ENCODE assay signal across 2 cellular contexts in the genomic region with DNA sequence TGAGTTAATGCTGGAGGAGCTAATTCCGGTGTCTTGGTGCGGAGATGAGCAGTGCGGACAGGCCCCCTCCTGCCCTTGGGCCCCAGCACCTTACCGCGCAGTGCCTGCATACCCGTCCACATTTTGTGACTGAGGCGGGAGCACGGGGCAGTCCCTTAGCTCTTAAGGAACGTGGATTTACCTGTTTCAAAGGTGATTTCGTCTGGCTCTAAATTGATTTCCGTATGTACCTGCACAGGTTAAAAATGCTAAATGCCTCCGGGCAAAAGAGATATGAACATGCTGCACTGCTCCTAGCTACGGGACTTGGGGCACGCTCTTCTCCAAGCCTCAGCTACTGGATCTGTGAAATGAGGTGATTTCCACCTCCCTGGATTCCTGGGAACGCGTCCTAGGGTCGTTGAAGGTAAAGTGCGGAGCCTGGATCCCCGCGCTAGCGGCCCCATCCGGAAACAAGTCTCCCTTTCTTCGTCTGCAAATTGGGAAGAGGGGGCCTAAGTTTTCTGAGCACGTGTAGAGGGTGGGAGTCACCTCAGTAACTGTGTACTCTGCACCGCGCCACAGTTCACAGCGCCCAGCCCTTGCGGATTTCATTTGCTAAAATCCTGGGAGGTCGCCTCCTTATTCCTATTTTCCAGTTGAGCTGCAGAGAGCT.
TF ChIP-seq lines count a peak whose summit lies in the region.

No MANE protein-coding gene starts in this region.

TF ChIP-seq in A549, 52 proteins besides CTCF, POLR2A, EP300 and RAD21 (continued from another document):
- TF ChIP-seq, protein P1, sequence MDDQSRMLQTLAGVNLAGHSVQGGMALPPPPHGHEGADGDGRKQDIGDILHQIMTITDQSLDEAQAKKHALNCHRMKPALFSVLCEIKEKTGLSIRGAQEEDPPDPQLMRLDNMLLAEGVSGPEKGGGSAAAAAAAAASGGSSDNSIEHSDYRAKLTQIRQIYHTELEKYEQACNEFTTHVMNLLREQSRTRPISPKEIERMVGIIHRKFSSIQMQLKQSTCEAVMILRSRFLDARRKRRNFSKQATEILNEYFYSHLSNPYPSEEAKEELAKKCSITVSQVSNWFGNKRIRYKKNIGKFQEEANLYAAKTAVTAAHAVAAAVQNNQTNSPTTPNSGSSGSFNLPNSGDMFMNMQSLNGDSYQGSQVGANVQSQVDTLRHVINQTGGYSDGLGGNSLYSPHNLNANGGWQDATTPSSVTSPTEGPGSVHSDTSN (IDR thresholded peaks at IDR 0.05), result no peak
- TF ChIP-seq NR3C1 (IDR thresholded peaks at IDR 0.05) (no peak), MYC (IDR thresholded peaks at IDR 0.05; ENCODE audit: borderline replicate concordance, low read length) (no peak), EHMT2 (IDR thresholded peaks at IDR 0.05; ENCODE audit: low read depth) (no peak), MAFK (IDR thresholded peaks at IDR 0.05; ENCODE audit: partially characterized antibody) (no peak), HEYL (CRISPR knock-in tag; IDR thresholded peaks at IDR 0.05) (no peak)

TF ChIP-seq in neural cell, 6 proteins besides CTCF, POLR2A, EP300 and RAD21 (continued from another document):
- no peak for TF ChIP-seq MXI1 (conservative IDR thresholded peaks at IDR 0.05; ENCODE audit: poor library complexity, severe bottlenecking)
TF ChIP-seq in neural cell: peak in this region for 0.
